8 cellular contexts compared by ENCODE assay signal in the genomic region with DNA sequence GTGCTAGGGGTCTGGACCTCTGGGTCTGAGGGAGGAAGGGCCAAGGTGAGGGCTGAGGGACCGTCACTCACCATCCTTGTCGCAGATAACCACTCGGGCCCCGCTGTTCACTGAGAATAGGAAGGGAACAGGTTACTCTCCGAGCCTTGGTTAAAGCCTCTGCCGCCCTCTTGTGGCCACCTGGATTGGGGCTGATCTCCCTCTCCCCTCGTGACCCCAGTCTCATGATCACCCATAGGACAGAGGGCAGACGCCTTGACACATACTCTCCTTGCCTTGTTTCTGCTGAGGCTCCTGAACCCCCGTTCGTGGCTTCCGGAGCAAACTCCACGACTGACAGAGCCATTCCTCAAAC. TPM values are rescaled to one million over a fixed set of nuclear protein-coding genes. Genes with fewer than 3 reads are reported as not detected.
A peak's percentile ranks its signal among the peaks of the same experiment; 100 is the strongest.
DNase-seq lines count a peak whose midpoint lies in the region; ATAC-seq, FAIRE-seq and TF ChIP-seq lines count a peak whose summit lies in the region.

No MANE protein-coding gene starts in this region.

- no peaks in the 10 kb centered on the region for H3K36me3 ChIP-seq in astrocyte (ENCODE audit: insufficient read depth, low read length)
- peaks cover 0 to 17% of the 10 kb centered on the region in 2 donors for H3K36me3 ChIP-seq in vagina

- peaks cover 19% of the 10 kb centered on the region for H3K36me3 Mint-ChIP-seq in astrocyte (ENCODE audit: low read depth, unreplicated experiment)

- H3K4me1 ChIP-seq in astrocyte (ENCODE audit: insufficient read depth, low read length) = peaks cover 17% of the 10 kb centered on the region
- peaks cover 18% of the 10 kb centered on the region for H3K4me1 ChIP-seq in vagina

- peak overlapping the region; percentile 89 for H2AFZ ChIP-seq in astrocyte (ENCODE audit: low read depth, low read length)

- H3K27me3 Mint-ChIP-seq in astrocyte (ENCODE audit: low read depth, unreplicated experiment) = no peaks in the 10 kb centered on the region

- peak; percentile 80 for DNase-seq in EL
- peak; percentile 82 for DNase-seq in NCI-H187 treated with DMSO at 0.1 percent for 48 hours (lab: John Stamatoyannopoulos, UW)
- DNase-seq in T-helper 2 cell = peak; percentile 73 to 95 (median 86)
- DNase-seq in astrocyte (ENCODE audit: low read depth) = peak; percentile 50
- DNase-seq in hepatic stellate cell (ENCODE audit: low spot score) = peak; percentile 84
- peak; percentile 77 for DNase-seq in renal cortical epithelial cell (ENCODE audit: low read depth)
- DNase-seq in vagina (ENCODE audit: extremely low spot score in 2 of 2) = peak in 1 of 2 donors; percentile 97

- no peaks in the 10 kb centered on the region for H3K9me3 Mint-ChIP-seq in astrocyte (ENCODE audit: unreplicated experiment)

- H3K79me2 ChIP-seq in astrocyte (ENCODE audit: insufficient read depth, low read length) = no peaks in the 10 kb centered on the region

- no peaks in the 10 kb centered on the region for H4K20me1 ChIP-seq in astrocyte (ENCODE audit: insufficient read depth, low read length)

- TF ChIP-seq POLR2A in vagina (IDR thresholded peaks at IDR 0.05) = peak in 1 of 2 donors; percentile 29

- peak overlapping the region; percentile 91 for H3K27ac Mint-ChIP-seq in astrocyte (ENCODE audit: unreplicated experiment)

- H3K4me2 ChIP-seq in astrocyte (ENCODE audit: low read length) = peak overlapping the region; percentile 85

- peak; percentile 70 for ATAC-seq in HG02571 (IDR thresholded peaks at IDR 0.05; ENCODE audit: unreplicated experiment)

- H3K27ac ChIP-seq in astrocyte (ENCODE audit: low read depth, low read length) (peak overlapping the region; percentile 20), vagina (peak overlapping the region; percentile 93)

- peak overlapping the region; percentile 89 for H3K4me3 Mint-ChIP-seq in astrocyte (ENCODE audit: unreplicated experiment)

- H3K27me3 ChIP-seq in astrocyte (ENCODE audit: insufficient read depth, low read length) (no peaks in the 10 kb centered on the region), vagina (no peaks in the 10 kb centered on the region)

- TF ChIP-seq CTCF in astrocyte (IDR thresholded peaks at IDR 0.05; ENCODE audit: insufficient read depth, low read depth, low read length) = peak; percentile 86
- TF ChIP-seq CTCF in vagina (IDR thresholded peaks at IDR 0.05) = peak; percentile 91 to 98 (median 94)

- no peaks in the 10 kb centered on the region for H3K9me3 ChIP-seq in astrocyte (ENCODE audit: insufficient read depth, low read depth, low read length)
- no peaks in the 10 kb centered on the region for H3K9me3 ChIP-seq in vagina

- no peak for FAIRE-seq in astrocyte (lab: Jason Lieb, UNC)

- H3K4me3 ChIP-seq in astrocyte (ENCODE audit: insufficient read depth, low read depth, low read length) (peak overlapping the region; percentile 57), vagina (peak overlapping the region; percentile 47 to 48)

- H3K4me1 Mint-ChIP-seq in astrocyte (ENCODE audit: low read depth, unreplicated experiment) = peaks cover 9% of the 10 kb centered on the region

- H3K9ac ChIP-seq in astrocyte (ENCODE audit: low read length) = peak overlapping the region; percentile 80

- intact Hi-C loops in vagina (cut with DNase I) = loop anchor here (2.0 kb wide), 1 partner anchor 41 kb away; no protein-coding TSS in a partner anchor

RNA-seq across cellular contexts. Expression of a gene that starts 0.6 kb away (rescaled TPM):
- total RNA-seq in astrocyte (8.2 and 9.7 TPM in 2 replicates), renal cortical epithelial cell (0.60 and 1.7 TPM in 2 replicates), vagina (19.2 TPM)

RNA-seq across cellular contexts. Expression of a gene that starts 24.9 kb away (rescaled TPM):
- total RNA-seq in astrocyte (38.1 and 41.5 TPM in 2 replicates), renal cortical epithelial cell (27.2 and 37.3 TPM in 2 replicates), vagina (41.5 TPM)

RNA-seq across cellular contexts. Expression of a gene that starts 32.7 kb away (rescaled TPM):
- 27.5 and 32.8 TPM in 2 replicates for total RNA-seq in astrocyte
- 6.8 and 14.4 TPM in 2 replicates for total RNA-seq in renal cortical epithelial cell
- total RNA-seq in vagina = 37.1 TPM

RNA-seq across cellular contexts. Expression of a gene that starts 36.5 kb away (rescaled TPM):
- 39.5 and 53.2 TPM in 2 replicates for total RNA-seq in astrocyte
- 28.1 and 29.9 TPM in 2 replicates for total RNA-seq in renal cortical epithelial cell
- total RNA-seq in vagina = 52.1 TPM
